8 cellular contexts compared by ENCODE assay signal in the genomic region with DNA sequence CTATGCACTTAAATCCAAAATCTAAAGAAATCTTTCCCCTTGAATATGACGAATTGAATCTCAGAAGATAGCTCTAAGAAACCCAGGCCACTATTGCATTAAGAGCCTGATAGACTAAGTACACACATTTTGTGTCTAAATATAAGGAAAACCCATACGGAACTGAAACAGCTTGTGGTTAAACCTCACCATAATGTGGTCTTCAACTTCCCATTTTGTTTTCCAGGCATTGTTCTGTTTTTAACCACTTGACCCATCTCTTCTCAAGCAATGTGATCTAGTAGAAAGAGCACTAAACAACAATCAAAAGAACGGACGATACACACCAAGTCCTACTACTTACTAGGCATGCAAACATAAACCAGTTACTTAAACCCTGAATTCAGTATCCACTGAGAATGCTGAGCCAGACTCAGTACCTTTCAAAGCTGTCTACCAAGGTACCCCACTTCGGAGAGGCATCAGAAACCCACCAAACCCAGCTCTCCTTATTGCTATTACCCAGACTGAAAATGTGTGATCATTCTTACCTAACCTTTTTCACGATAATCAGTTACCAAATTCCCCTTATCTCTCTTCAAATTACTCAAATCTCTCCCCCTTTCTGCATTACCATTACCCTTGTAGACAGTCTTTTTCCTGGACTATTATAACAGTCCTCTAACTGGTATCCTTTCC. TPM values are rescaled to one million over a fixed set of nuclear protein-coding genes. Genes with fewer than 3 reads are reported as not detected.
A peak's percentile ranks its signal among the peaks of the same experiment; 100 is the strongest.
DNase-seq lines count a peak whose midpoint lies in the region; ATAC-seq and TF ChIP-seq lines count a peak whose summit lies in the region.

No MANE protein-coding gene starts in this region.

- peaks cover 27 to 34% of the 10 kb centered on the region in 2 donors for H3K4me1 Mint-ChIP-seq in natural killer cell treated with Interleukin-12 subunit alpha and Interleukin-12 subunit beta and Interleukin-15 and Interleukin-18, amount 100 ng/mL, for 72 hours (ENCODE audit: low read depth in 2 of 2)

- no peak for DNase-seq in natural killer cell treated with Interleukin-12 subunit alpha and Interleukin-12 subunit beta and Interleukin-15 and Interleukin-18, amount 100 ng/mL, for 72 hours (ENCODE audit: low spot score)
- DNase-seq in G401 (ENCODE audit: low spot score): no peak
- DNase-seq in cardiac septum (ENCODE audit: low spot score): no peak
- DNase-seq in WERI-Rb-1: no peak
- DNase-seq in DMS 273 treated with DMSO at 0.1 percent for 48 hours (lab: John Stamatoyannopoulos, UW): no peak

- no peak for TF ChIP-seq CTCF in OCI-LY3 (IDR thresholded peaks at IDR 0.05; ENCODE audit: low read depth, low read length)
- TF ChIP-seq CTCF in WERI-Rb-1 (IDR thresholded peaks at IDR 0.05; ENCODE audit: low read depth, low read length): no peak

- H3K27me3 ChIP-seq in OCI-LY3 (ENCODE audit: low read depth, low read length) (peaks cover 83% of the 10 kb centered on the region), WERI-Rb-1 (ENCODE audit: insufficient read depth, low read depth, severe bottlenecking) (no peaks in the 10 kb centered on the region)

- H3K36me3 ChIP-seq in OCI-LY3 (replicated peaks; ENCODE audit: low read depth, low read length) (no peaks in the 10 kb centered on the region), WERI-Rb-1 (peaks cover 30% of the 10 kb centered on the region)

- intact Hi-C loops in cardiac septum (cut with DNase I): no loop called here

- H3K27ac Mint-ChIP-seq in natural killer cell treated with Interleukin-12 subunit alpha and Interleukin-12 subunit beta and Interleukin-15 and Interleukin-18, amount 100 ng/mL, for 72 hours: peak overlapping the region in 1 of 2 donors; percentile 0

- no peaks in the 10 kb centered on the region for H3K9me3 Mint-ChIP-seq in natural killer cell treated with Interleukin-12 subunit alpha and Interleukin-12 subunit beta and Interleukin-15 and Interleukin-18, amount 100 ng/mL, for 72 hours

- H2AFZ ChIP-seq in OCI-LY3 (ENCODE audit: low read depth, low read length): no peak overlapping the region

- H3K4me1 ChIP-seq in OCI-LY3 (ENCODE audit: low read length): peaks cover 21% of the 10 kb centered on the region

- H3K36me3 Mint-ChIP-seq in natural killer cell treated with Interleukin-12 subunit alpha and Interleukin-12 subunit beta and Interleukin-15 and Interleukin-18, amount 100 ng/mL, for 72 hours: peaks cover 18% of the 10 kb centered on the region

- ATAC-seq in GM18873 (IDR thresholded peaks at IDR 0.05; ENCODE audit: low FRiP score, unreplicated experiment) (peak; percentile 70), HG02623 (IDR thresholded peaks at IDR 0.05; ENCODE audit: unreplicated experiment) (peak; percentile 69)
- ATAC-seq in natural killer cell treated with Interleukin-12 subunit alpha and Interleukin-12 subunit beta and Interleukin-15 and Interleukin-18, amount 100 ng/mL, for 72 hours: peak; percentile 57 to 74

- peaks cover 90% of the 10 kb centered on the region for H4K20me1 ChIP-seq in OCI-LY3 (ENCODE audit: insufficient read depth, low read length)

- no peaks in the 10 kb centered on the region for H3K79me2 ChIP-seq in OCI-LY3 (ENCODE audit: low read length)

- peak overlapping the region; percentile 44 for H3K4me3 Mint-ChIP-seq in natural killer cell treated with Interleukin-12 subunit alpha and Interleukin-12 subunit beta and Interleukin-15 and Interleukin-18, amount 100 ng/mL, for 72 hours

- no peaks in the 10 kb centered on the region for H3K27me3 Mint-ChIP-seq in natural killer cell treated with Interleukin-12 subunit alpha and Interleukin-12 subunit beta and Interleukin-15 and Interleukin-18, amount 100 ng/mL, for 72 hours

- peak overlapping the region; percentile 9; the same call in 1 of the 2 replicates for H3K4me3 ChIP-seq in OCI-LY3 (ENCODE audit: low read length)
- no peak overlapping the region for H3K4me3 ChIP-seq in WERI-Rb-1 (ENCODE audit: low read depth, low read length)

- H3K9me3 ChIP-seq in OCI-LY3 (ENCODE audit: insufficient read depth, low read length): no peaks in the 10 kb centered on the region
- no peaks in the 10 kb centered on the region for H3K9me3 ChIP-seq in WERI-Rb-1 (ENCODE audit: severe bottlenecking)

- in situ Hi-C loops in G401 (cut with HindIII; ENCODE audit: low sequenced_read_pairs): no loop called here

- H3K4me2 ChIP-seq in OCI-LY3 (ENCODE audit: low read length): peak overlapping the region; percentile 49

- no peak overlapping the region for H3K9ac ChIP-seq in OCI-LY3 (ENCODE audit: low read length)

- H3K27ac ChIP-seq in OCI-LY3 (ENCODE audit: low read length) (no peak overlapping the region), WERI-Rb-1 (no peak overlapping the region)

RNA-seq across cellular contexts. Expression of a gene that starts 12.8 kb away (rescaled TPM):
- total RNA-seq in natural killer cell treated with Interleukin-12 subunit alpha and Interleukin-12 subunit beta and Interleukin-15 and Interleukin-18, amount 100 ng/mL, for 72 hours: 10 to 100 TPM; 18.9 to 26.4 TPM
- total RNA-seq in G401 (2014; rRNA removed; shearing (Covaris generic)): 6.0 and 11.9 TPM in 2 replicates
- total RNA-seq in cardiac septum: 32.6 TPM
